9 cellular contexts compared by ENCODE assay signal in genomic region chr7:88927-89921, GRCh38.
DNase-seq lines count a peak whose midpoint lies in the region; FAIRE-seq and TF ChIP-seq lines count a peak whose summit lies in the region.
"Had no signal": no experiment of that assay in that cellular context is flagged by ENCODE, and none has a peak within 500 bp of the region (broad histone marks: within the 10 kb centered on the region; RNA-seq: fewer than 3 reads in every experiment).

No MANE protein-coding gene starts in this region.

- no peaks in the 10 kb centered on the region for H3K9me3 ChIP-seq in esophagus squamous epithelium
- no peaks in the 10 kb centered on the region for H3K9me3 ChIP-seq in prostate gland

- FAIRE-seq in RCC 7860 (lab: Jason Lieb, UNC) = peak; percentile 94
- FAIRE-seq: colon had no signal

- H3K27me3 ChIP-seq in esophagus squamous epithelium (peaks cover 0 to 54% (median 0%) of the 10 kb centered on the region in 4 donors), prostate gland (replicated peaks; ENCODE audit: insufficient read depth) (no peaks in the 10 kb centered on the region)

- WGBS in esophagus squamous epithelium, 2 donors = 58 to 67% methylated on average over 12 of the region's 13 CpGs
- 75% methylated on average over 13 of the region's 13 CpGs for WGBS in prostate gland

- TF ChIP-seq POLR2A in esophagus squamous epithelium (IDR thresholded peaks at IDR 0.05) (no peak), prostate gland (IDR thresholded peaks at IDR 0.05) (no peak)

- DNase-seq in EH (ENCODE audit: low read depth) (peak; percentile 97), RCC 7860 (ENCODE audit: low spot score) (peak; percentile 91), esophagus squamous epithelium (lab: John Stamatoyannopoulos, UW) (no peak), posterior vena cava (ENCODE audit: low spot score) (peak; percentile 89), NCI-H146 (lab: John Stamatoyannopoulos, UW) (no peak), posterior cingulate gyrus (no peak), prostate gland (ENCODE audit: low spot score) (no peak), NCI-H526 treated with DMSO at 0.1 percent for 48 hours (lab: John Stamatoyannopoulos, UW) (no peak)

- H3K27ac ChIP-seq in esophagus squamous epithelium = peak overlapping the region; percentile 39 to 81 (median 74)
- H3K27ac ChIP-seq in prostate gland = no peak overlapping the region

- TF ChIP-seq CTCF in esophagus squamous epithelium (IDR thresholded peaks at IDR 0.05) (no peak), prostate gland (IDR thresholded peaks at IDR 0.05) (no peak)

- H3K4me1 ChIP-seq in esophagus squamous epithelium (peaks cover 35 to 80% (median 35%) of the 10 kb centered on the region in 3 donors), prostate gland (replicated peaks) (no peaks in the 10 kb centered on the region)

- intact Hi-C loops in esophagus squamous epithelium (cut with DNase I) (no loop called here), posterior vena cava (cut with DNase I) (no loop called here), posterior cingulate gyrus (cut with DNase I) (no loop called here), prostate gland (cut with DNase I) (no loop called here)

- H3K4me3 ChIP-seq in esophagus squamous epithelium (no peak overlapping the region), prostate gland (no peak overlapping the region)

- H3K36me3 ChIP-seq in esophagus squamous epithelium = no peaks in the 10 kb centered on the region
- no peaks in the 10 kb centered on the region for H3K36me3 ChIP-seq in prostate gland

Comparison
In these comparisons a context has a peak if more than half of its experiments do, and no peak if none do; other contexts are left out.
1. DNase-seq: peak in EH (single experiment), RCC 7860 (single experiment) and posterior vena cava (single experiment); none in esophagus squamous epithelium (single experiment), NCI-H146 (single experiment), posterior cingulate gyrus (0 of 10), prostate gland (single experiment) and NCI-H526 treated with DMSO at 0.1 percent for 48 hours (single experiment).
2. H3K27ac ChIP-seq: peak in esophagus squamous epithelium (4 of 4); none in prostate gland (0 of 2).